Comparison of ENCODE assay signal across 12 cellular contexts in the genomic region with DNA sequence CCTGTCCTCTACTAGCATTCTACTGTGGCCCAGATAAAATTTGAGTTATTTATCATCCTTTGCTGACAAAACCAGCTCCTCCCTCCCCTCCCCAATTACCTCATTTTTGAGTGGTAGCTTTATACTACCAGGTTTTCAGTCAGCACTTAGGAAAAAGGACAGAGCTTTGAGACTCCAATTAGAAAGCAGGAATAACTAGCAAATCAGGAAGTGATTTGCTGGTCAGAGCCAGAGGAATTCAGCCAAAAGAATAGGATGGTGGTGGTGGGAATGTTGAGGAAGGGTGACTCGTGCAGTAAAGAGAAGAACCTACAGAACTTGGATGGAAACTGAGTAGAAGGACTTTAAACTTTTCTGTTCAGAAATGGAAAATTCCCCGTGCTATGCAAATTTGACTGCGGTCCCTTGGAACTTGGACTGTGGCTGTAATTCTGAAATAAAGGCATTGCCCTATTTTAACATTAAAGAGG. TPM values are rescaled to one million over a fixed set of nuclear protein-coding genes. Genes with fewer than 3 reads are reported as not detected.
DNase-seq lines count a peak whose midpoint lies in the region; ATAC-seq and TF ChIP-seq lines count a peak whose summit lies in the region.
"Had no signal": no experiment of that assay in that cellular context is flagged by ENCODE, and none has a peak within 500 bp of the region (broad histone marks: within the 10 kb centered on the region; RNA-seq: fewer than 3 reads in every experiment).

No MANE protein-coding gene starts in this region.

- H3F3A ChIP-seq in MM.1S (ENCODE audit: insufficient read depth, low read length): peaks cover 6% of the 10 kb centered on the region

- peaks cover 5% of the 10 kb centered on the region; the same call in 1 of the 2 replicates for H4K20me1 ChIP-seq in MM.1S (ENCODE audit: insufficient read depth, low read length)

- H3K9ac ChIP-seq in MM.1S (ENCODE audit: low read length): no peak overlapping the region

- H2AFZ ChIP-seq in MM.1S (ENCODE audit: low read length): no peak overlapping the region

- no peak for TF ChIP-seq EP300 in suprapubic skin (IDR thresholded peaks at IDR 0.05)

- H3K9me3 ChIP-seq in suprapubic skin (no peaks in the 10 kb centered on the region), MM.1S (replicated peaks; ENCODE audit: insufficient read depth, low read length) (no peaks in the 10 kb centered on the region)
- H3K9me3 ChIP-seq: uterus had no signal

- POLR2A ChIA-PET in activated naive CD8-positive, alpha-beta T cell treated with anti-CD3 and anti-CD28 coated beads, Interleukin-2, amount 10 ng/mL, durations not matched to agents 7 days and 5 days (lab: Charles Lee): no interaction called here

- no peaks in the 10 kb centered on the region for H3K9me3 Mint-ChIP-seq in activated naive CD4-positive, alpha-beta T cell treated with anti-CD3 and anti-CD28 coated beads for 36 hours
- H3K9me3 Mint-ChIP-seq in activated naive CD8-positive, alpha-beta T cell treated with anti-CD3 and anti-CD28 coated beads, Interleukin-2, amount 10 ng/mL, durations not matched to agents 7 days and 5 days: no peaks in the 10 kb centered on the region

- H3K4me1 ChIP-seq in suprapubic skin (peaks cover 76% of the 10 kb centered on the region), MM.1S (ENCODE audit: low read length) (peaks cover 12% of the 10 kb centered on the region; the same call in 1 of the 2 replicates)

- TF ChIP-seq CTCF in suprapubic skin (IDR thresholded peaks at IDR 0.05) (no peak), MM.1S (IDR thresholded peaks at IDR 0.05; ENCODE audit: low read length) (no peak)

- peak overlapping the region; percentile 6 for H3K4me3 ChIP-seq in suprapubic skin
- no peak overlapping the region for H3K4me3 ChIP-seq in MM.1S (ENCODE audit: low read length)
- H3K4me3 ChIP-seq: uterus had no signal

- H3K4me2 ChIP-seq in MM.1S (ENCODE audit: low read depth, low read length): no peak overlapping the region

- H3K36me3 ChIP-seq in suprapubic skin: no peaks in the 10 kb centered on the region
- H3K36me3 ChIP-seq in MM.1S (replicated peaks; ENCODE audit: insufficient read depth, low read length): no peaks in the 10 kb centered on the region
- H3K36me3 ChIP-seq: uterus had no signal

- H3K27me3 ChIP-seq in suprapubic skin: no peaks in the 10 kb centered on the region
- no peaks in the 10 kb centered on the region for H3K27me3 ChIP-seq in MM.1S (replicated peaks; ENCODE audit: insufficient read depth, low read length)
- H3K27me3 ChIP-seq: uterus had no signal

- no peaks in the 10 kb centered on the region for H3K27me3 Mint-ChIP-seq in activated naive CD4-positive, alpha-beta T cell treated with anti-CD3 and anti-CD28 coated beads for 36 hours (ENCODE audit: low read depth)
- H3K27me3 Mint-ChIP-seq in activated naive CD8-positive, alpha-beta T cell treated with anti-CD3 and anti-CD28 coated beads, Interleukin-2, amount 10 ng/mL, durations not matched to agents 7 days and 5 days: no peaks in the 10 kb centered on the region

- peak overlapping the region; percentile 43 for H3K27ac Mint-ChIP-seq in activated naive CD4-positive, alpha-beta T cell treated with anti-CD3 and anti-CD28 coated beads for 36 hours
- no peak overlapping the region for H3K27ac Mint-ChIP-seq in activated naive CD8-positive, alpha-beta T cell treated with anti-CD3 and anti-CD28 coated beads, Interleukin-2, amount 10 ng/mL, durations not matched to agents 7 days and 5 days

- H3K36me3 Mint-ChIP-seq in activated naive CD4-positive, alpha-beta T cell treated with anti-CD3 and anti-CD28 coated beads for 36 hours (ENCODE audit: low read depth): peaks cover 5% of the 10 kb centered on the region
- peaks cover 23% of the 10 kb centered on the region for H3K36me3 Mint-ChIP-seq in activated naive CD8-positive, alpha-beta T cell treated with anti-CD3 and anti-CD28 coated beads, Interleukin-2, amount 10 ng/mL, durations not matched to agents 7 days and 5 days

- no peak for ATAC-seq in activated naive CD8-positive, alpha-beta T cell treated with anti-CD3 and anti-CD28 coated beads, Interleukin-2, amount 10 ng/mL, durations not matched to agents 7 days and 5 days (ENCODE audit: low read depth)
- ATAC-seq in GM18909 (IDR thresholded peaks at IDR 0.05; ENCODE audit: poor library complexity, unreplicated experiment): no peak

- intact Hi-C loops in activated naive CD4-positive, alpha-beta T cell treated with anti-CD3 and anti-CD28 coated beads for 36 hours (cut with micrococcal nuclease): no loop called here

- no peaks in the 10 kb centered on the region for H3K9me2 ChIP-seq in MM.1S (replicated peaks; ENCODE audit: insufficient read depth, low read length)

- no peak for DNase-seq in activated naive CD4-positive, alpha-beta T cell treated with anti-CD3 and anti-CD28 coated beads for 36 hours
- DNase-seq in activated naive CD4-positive, alpha-beta T cell (lab: John Stamatoyannopoulos, UW): no peak
- no peak for DNase-seq in activated naive CD8-positive, alpha-beta T cell treated with anti-CD3 and anti-CD28 coated beads, Interleukin-2, amount 10 ng/mL, durations not matched to agents 7 days and 5 days
- peak; percentile 71 for DNase-seq in islet precursor cell
- no peak for DNase-seq in suprapubic skin (ENCODE audit: low spot score in 2 of 2)
- no peak for DNase-seq in MM.1S
- DNase-seq in NCI-H524 treated with DMSO at 0.1 percent for 48 hours (lab: John Stamatoyannopoulos, UW): no peak
- DNase-seq: AML-193, NCI-H1092, SW 1271, uterus had no signal

- H3K4me1 Mint-ChIP-seq in activated naive CD4-positive, alpha-beta T cell treated with anti-CD3 and anti-CD28 coated beads for 36 hours (ENCODE audit: low read depth): peaks cover 64% of the 10 kb centered on the region
- H3K4me1 Mint-ChIP-seq in activated naive CD8-positive, alpha-beta T cell treated with anti-CD3 and anti-CD28 coated beads, Interleukin-2, amount 10 ng/mL, durations not matched to agents 7 days and 5 days: peaks cover 58% of the 10 kb centered on the region

- CTCF ChIA-PET in activated naive CD4-positive, alpha-beta T cell treated with anti-CD3 and anti-CD28 coated beads for 36 hours (lab: Charles Lee): interaction anchor here (0.6 to 1.0 kb wide), 2 partner anchors 18 to 399 kb away, joined by 3 read pairs; a partner anchor contains a TSS

- peaks cover 84% of the 10 kb centered on the region for H3K79me2 ChIP-seq in MM.1S (ENCODE audit: low read length)

- H3K27ac ChIP-seq in suprapubic skin (peak overlapping the region; percentile 65), MM.1S (ENCODE audit: low read length) (no peak overlapping the region)
- H3K27ac ChIP-seq: uterus had no signal

- no peak overlapping the region for H3K4me3 Mint-ChIP-seq in activated naive CD4-positive, alpha-beta T cell treated with anti-CD3 and anti-CD28 coated beads for 36 hours
- H3K4me3 Mint-ChIP-seq in activated naive CD8-positive, alpha-beta T cell treated with anti-CD3 and anti-CD28 coated beads, Interleukin-2, amount 10 ng/mL, durations not matched to agents 7 days and 5 days: peak overlapping the region; percentile 47

- WGBS in suprapubic skin: 33% methylated on average over 3 of the region's 3 CpGs

- no peak for TF ChIP-seq POLR2A in suprapubic skin (IDR thresholded peaks at IDR 0.05)

RNA-seq across cellular contexts. Expression of a gene that starts 3.7 kb away (rescaled TPM):
- total RNA-seq in activated naive CD4-positive, alpha-beta T cell treated with anti-CD3 and anti-CD28 coated beads for 36 hours: 100 to 1,000 TPM; 288 to 293 TPM
- 100 to 1,000 TPM; 354 to 358 TPM for total RNA-seq in activated naive CD8-positive, alpha-beta T cell treated with anti-CD3 and anti-CD28 coated beads, Interleukin-2, amount 10 ng/mL, durations not matched to agents 7 days and 5 days
- total RNA-seq in suprapubic skin: 100 to 1,000 TPM; 182 to 333 (median 295) TPM

RNA-seq across cellular contexts. Expression of a gene that starts 18.0 kb away (rescaled TPM):
- 100 to 1,000 TPM; 328 to 335 TPM for total RNA-seq in activated naive CD4-positive, alpha-beta T cell treated with anti-CD3 and anti-CD28 coated beads for 36 hours
- 100 to 1,000 TPM; 843 to 864 TPM for total RNA-seq in activated naive CD8-positive, alpha-beta T cell treated with anti-CD3 and anti-CD28 coated beads, Interleukin-2, amount 10 ng/mL, durations not matched to agents 7 days and 5 days
- total RNA-seq in suprapubic skin: 100 to 1,000 TPM; 190 to 259 (median 242) TPM

RNA-seq across cellular contexts. Expression of a gene that starts 45.8 kb away (rescaled TPM):
- under 1 TPM; 0.40 to 0.41 TPM for total RNA-seq in activated naive CD4-positive, alpha-beta T cell treated with anti-CD3 and anti-CD28 coated beads for 36 hours
- 1 to 10 TPM; 2.7 to 3.3 TPM for total RNA-seq in activated naive CD8-positive, alpha-beta T cell treated with anti-CD3 and anti-CD28 coated beads, Interleukin-2, amount 10 ng/mL, durations not matched to agents 7 days and 5 days
- total RNA-seq in suprapubic skin: 1 to 10 TPM in 3 of 4 donors, under 1 TPM in 1; 0.99 to 2.1 (median 1.6) TPM
